12 cellular contexts compared by ENCODE assay signal in genomic region chr7:143256932-143257331, GRCh38. TPM values are rescaled to one million over a fixed set of nuclear protein-coding genes. Genes with fewer than 3 reads are reported as not detected.
DNase-seq lines count a peak whose midpoint lies in the region; ATAC-seq, FAIRE-seq and TF ChIP-seq lines count a peak whose summit lies in the region.
"Had no signal": no experiment of that assay in that cellular context is flagged by ENCODE, and none has a peak within 500 bp of the region (broad histone marks: within the 10 kb centered on the region; RNA-seq: fewer than 3 reads in every experiment).

No MANE protein-coding gene starts in this region.

- in situ Hi-C loops in HepG2 (cut with HindIII; ENCODE audit: extremely low pct_ligation_motif_present, low pct_unique_long_range_greater_than_20kb) = no loop called here

- H3K4me3 ChIP-seq in CD8-positive, alpha-beta T cell (ENCODE audit: low read depth, low read length) = no peak overlapping the region
- H3K4me3 ChIP-seq in stomach = no peak overlapping the region
- no peak overlapping the region for H3K4me3 ChIP-seq in HepG2 (replicated peaks in 1 of 3; ENCODE audit: insufficient read depth in 1 of 3, low read depth in 2 of 3, low read length in 3 of 3)
- H3K4me3 ChIP-seq: lower lobe of right lung had no signal

- H3K4me2 ChIP-seq in HepG2 (ENCODE audit: low read depth, low read length) = no peak overlapping the region

- DNase-seq in CD8-positive, alpha-beta T cell = no peak
- DNase-seq in NAMALWA (ENCODE audit: low spot score) (peak; percentile 56), stomach (no peak), HepG2 (ENCODE audit: low spot score) (no peak), T-helper 2 cell (no peak), progenitor cell of endocrine pancreas (ENCODE audit: low spot score, unreplicated experiment) (no peak)
- DNase-seq: lower lobe of right lung, right cardiac atrium had no signal

- H3K36me3 ChIP-seq in CD8-positive, alpha-beta T cell (ENCODE audit: insufficient read depth, low read length) = no peaks in the 10 kb centered on the region
- H3K36me3 ChIP-seq in stomach = no peaks in the 10 kb centered on the region
- H3K36me3 ChIP-seq in HepG2 (replicated peaks in 1 of 2; ENCODE audit: control insufficient read depth in 1 of 2, insufficient read depth in 2 of 2, low read length in 2 of 2) = no peaks in the 10 kb centered on the region
- H3K36me3 ChIP-seq: lower lobe of right lung had no signal

- H3K4me3 Mint-ChIP-seq in CD8-positive, alpha-beta T cell = no peak overlapping the region
- H3K4me3 Mint-ChIP-seq in progenitor cell of endocrine pancreas (ENCODE audit: low read depth) = no peak overlapping the region

- no peaks in the 10 kb centered on the region for H3K27me3 ChIP-seq in CD8-positive, alpha-beta T cell (ENCODE audit: insufficient read depth, low read length)
- H3K27me3 ChIP-seq in stomach (no peaks in the 10 kb centered on the region), HepG2 (ENCODE audit: control insufficient read depth in 1 of 2, insufficient read depth in 2 of 2, low read length in 2 of 2) (no peaks in the 10 kb centered on the region)

- H3K9ac ChIP-seq in HepG2 (ENCODE audit: insufficient read depth, low read depth, low read length) = no peak overlapping the region

- intact Hi-C loops in CD8-positive, alpha-beta T cell (cut with DNase I, micrococcal nuclease) = no loop called here
- intact Hi-C loops in stomach (cut with DNase I; ENCODE audit: low total_unique reads) = no loop called here
- intact Hi-C loops in HepG2 (cut with micrococcal nuclease; ENCODE audit: unreplicated experiment) = no loop called here

- no peak for ATAC-seq in CD8-positive, alpha-beta T cell
- ATAC-seq in GM19324 (IDR thresholded peaks at IDR 0.05; ENCODE audit: low FRiP score, unreplicated experiment) = peak; percentile 75
- peak; percentile 80 for ATAC-seq in HG02870 (IDR thresholded peaks at IDR 0.05; ENCODE audit: unreplicated experiment)
- no peak for ATAC-seq in HepG2
- ATAC-seq: lower lobe of right lung, right cardiac atrium had no signal

- no peaks in the 10 kb centered on the region for H4K20me1 ChIP-seq in HepG2 (ENCODE audit: insufficient read depth, low read length)

- POLR2A ChIA-PET in CD8-positive, alpha-beta T cell (lab: Charles Lee) = interaction anchor here (0.6 to 1.5 kb wide), 2 partner anchors 12 to 119 kb away, joined by 4 to 5 read pairs; no protein-coding TSS in a partner anchor
- POLR2A ChIA-PET in HepG2 (lab: Yijun Ruan, JAX) = no interaction called here

- H3K9me3 Mint-ChIP-seq in CD8-positive, alpha-beta T cell = peaks cover 18% of the 10 kb centered on the region
- H3K9me3 Mint-ChIP-seq in progenitor cell of endocrine pancreas (ENCODE audit: low read depth) = peaks cover 6% of the 10 kb centered on the region

- no peaks in the 10 kb centered on the region for H3K9me3 ChIP-seq in CD8-positive, alpha-beta T cell (ENCODE audit: low read length)
- H3K9me3 ChIP-seq in stomach (no peaks in the 10 kb centered on the region), HepG2 (ENCODE audit: low read length) (no peaks in the 10 kb centered on the region)
- H3K9me3 ChIP-seq: lower lobe of right lung had no signal

- no peak for TF ChIP-seq RAD21 in HepG2 (CRISPR knock-in tag; IDR thresholded peaks at IDR 0.05)

- no peak for TF ChIP-seq CTCF in CD8-positive, alpha-beta T cell (IDR thresholded peaks at IDR 0.05)
- TF ChIP-seq CTCF in stomach (IDR thresholded peaks at IDR 0.05) (no peak), HepG2 (CRISPR knock-in tag; IDR thresholded peaks at IDR 0.05) (no peak), progenitor cell of endocrine pancreas (IDR thresholded peaks at IDR 0.05; ENCODE audit: unreplicated experiment) (no peak)

- H3K36me3 Mint-ChIP-seq in CD8-positive, alpha-beta T cell = peaks cover 17% of the 10 kb centered on the region
- peaks cover 2% of the 10 kb centered on the region for H3K36me3 Mint-ChIP-seq in progenitor cell of endocrine pancreas (ENCODE audit: insufficient read depth)

- no peak for FAIRE-seq in HepG2 (lab: Jason Lieb, UNC)

- WGBS in stomach, 5 donors = 89 to 94% (median 92%) methylated on average over 4 of the region's 4 CpGs
- WGBS in HepG2 (ENCODE audit: low lambda C conversion rate) = 31% methylated on average over 4 of the region's 4 CpGs

- no peaks in the 10 kb centered on the region for H3K27me3 Mint-ChIP-seq in CD8-positive, alpha-beta T cell (ENCODE audit: low read depth)
- no peaks in the 10 kb centered on the region for H3K27me3 Mint-ChIP-seq in progenitor cell of endocrine pancreas

- H2AFZ ChIP-seq in HepG2 (ENCODE audit: low read length) = no peak overlapping the region

- H3K4me1 Mint-ChIP-seq in CD8-positive, alpha-beta T cell (ENCODE audit: low read depth) = peaks cover 62% of the 10 kb centered on the region
- peaks cover 3% of the 10 kb centered on the region for H3K4me1 Mint-ChIP-seq in progenitor cell of endocrine pancreas (ENCODE audit: low read depth)

- no peaks in the 10 kb centered on the region for H3K79me2 ChIP-seq in HepG2 (ENCODE audit: insufficient read depth, low read length)

- H3K4me1 ChIP-seq in CD8-positive, alpha-beta T cell (ENCODE audit: insufficient read depth, low read length) = peaks cover 25% of the 10 kb centered on the region
- H3K4me1 ChIP-seq in stomach (peaks cover 0 to 26% (median 6%) of the 10 kb centered on the region in 4 donors), HepG2 (ENCODE audit: insufficient read depth, low read length) (peaks cover 17% of the 10 kb centered on the region)

- CTCF ChIA-PET in CD8-positive, alpha-beta T cell (lab: Charles Lee) = interaction anchor here (0.7 to 3.2 kb wide), 5 partner anchors 17 to 151 kb away, joined by 3 to 17 read pairs (median 3); no protein-coding TSS in a partner anchor
- CTCF ChIA-PET in HepG2 (lab: Yijun Ruan, JAX; ENCODE audit: low intra/inter-chr PET ratio, low total read pairs) = no interaction called here

- H3K27ac ChIP-seq in CD8-positive, alpha-beta T cell (ENCODE audit: low read depth, low read length) = no peak overlapping the region
- no peak overlapping the region for H3K27ac ChIP-seq in stomach
- no peak overlapping the region for H3K27ac ChIP-seq in HepG2 (ENCODE audit: extremely low read length, insufficient read depth, low read length)
- H3K27ac ChIP-seq: lower lobe of right lung had no signal

- TF ChIP-seq POLR2A in stomach (IDR thresholded peaks at IDR 0.05) (no peak), HepG2 (IDR thresholded peaks at IDR 0.05; ENCODE audit: insufficient read depth in 1 of 2, low read depth in 2 of 2, low read length in 2 of 2) (no peak)

- no TSS peak for BruUV-seq in HepG2 (replicated peaks; lab: Mats Ljungman, UMichigan)

- H3K27ac Mint-ChIP-seq in CD8-positive, alpha-beta T cell = peak overlapping the region; percentile 67
- H3K27ac Mint-ChIP-seq in progenitor cell of endocrine pancreas = no peak overlapping the region

- TF ChIP-seq EP300 in stomach (IDR thresholded peaks at IDR 0.05) = no peak
- no peak for TF ChIP-seq EP300 in HepG2 (IDR thresholded peaks at IDR 0.05; ENCODE audit: low read depth in 2 of 2, low read length in 2 of 2)
- no peak for TF ChIP-seq EP300 in HepG2 (CRISPR knock-in tag; IDR thresholded peaks at IDR 0.05; ENCODE audit: borderline replicate concordance)

RNA-seq across cellular contexts. Expression of gene GSTK1, which starts 6.3 kb away (rescaled TPM):
- total RNA-seq in CD8-positive, alpha-beta T cell = 100 to 1,000 TPM; 200 to 208 TPM
- 100 to 1,000 TPM in 4 of 5 donors, 10 to 100 TPM in 1; 71.8 to 305 (median 164) TPM for total RNA-seq in stomach
- 100 to 1,000 TPM; 118 to 177 (median 141) TPM for polyA plus RNA-seq in stomach
- 31.5 and 64.6 TPM in 2 replicates for total RNA-seq in HepG2 (2016; rRNA removed; fragmentation: Illumina TruSeq; extraction: Trizol)
- total RNA-seq in HepG2 (2016; cell fraction: cytosol; rRNA removed; fragmentation: Illumina TruSeq; extraction: Trizol; ENCODE audit: low read depth) = 20.3 and 21.6 TPM in 2 replicates
- total RNA-seq in HepG2 (2016; cell fraction: insoluble cytoplasmic fraction; rRNA removed; fragmentation: Illumina TruSeq; extraction: Trizol) = 34.2 and 66.6 TPM in 2 replicates
- total RNA-seq in HepG2 (2016; cell fraction: membrane; rRNA removed; fragmentation: Illumina TruSeq; extraction: Trizol) = 21.6 and 25.7 TPM in 2 replicates
- 76.0 and 84.9 TPM in 2 replicates for total RNA-seq in HepG2 (2016; cell fraction: nucleus; rRNA removed; fragmentation: Illumina TruSeq; extraction: Trizol)
- polyA plus RNA-seq in HepG2 (2011; rRNA removed) = 92.1 and 96.2 TPM in 2 replicates
- 77.4 and 78.9 TPM in 2 replicates for polyA plus RNA-seq in HepG2 (2011; cell fraction: cytosol; rRNA removed)
- 175 and 195 TPM in 2 replicates for polyA plus RNA-seq in HepG2 (2011; cell fraction: nucleus; rRNA removed)
- polyA plus RNA-seq in HepG2 (2012) = 62.6 and 63.0 TPM in 2 replicates
- polyA plus RNA-seq in HepG2 (2016; cell fraction: cytosol; fragmentation: Illumina TruSeq; extraction: Trizol; ENCODE audit: low read depth) = 23.7 and 26.3 TPM in 2 replicates
- polyA plus RNA-seq in HepG2 (2016; cell fraction: insoluble cytoplasmic fraction; fragmentation: Illumina TruSeq; extraction: Trizol; ENCODE audit: low read depth) = 46.1 and 48.6 TPM in 2 replicates
- 24.7 and 25.7 TPM in 2 replicates for polyA plus RNA-seq in HepG2 (2016; cell fraction: membrane; fragmentation: Illumina TruSeq; extraction: Trizol; ENCODE audit: low read depth)
- 199 and 221 TPM in 2 replicates for polyA plus RNA-seq in HepG2 (2016; cell fraction: nucleus; fragmentation: Illumina TruSeq; extraction: Trizol; ENCODE audit: insufficient read depth, low read depth)
- polyA minus RNA-seq in HepG2 (2011; rRNA and poly(A)+ RNA removed; ENCODE audit: low replicate concordance) = 43.6 and 115 TPM in 2 replicates
- 25.3 TPM in 2 replicates for polyA minus RNA-seq in HepG2 (2011; cell fraction: cytosol; rRNA and poly(A)+ RNA removed)
- 32.3 and 47.2 TPM in 2 replicates for polyA minus RNA-seq in HepG2 (2011; cell fraction: nucleus; rRNA and poly(A)+ RNA removed)
- total RNA-seq in progenitor cell of endocrine pancreas = 110 and 114 TPM in 2 replicates

RNA-seq across cellular contexts. Expression of gene TMEM139, which starts 27.8 kb away (rescaled TPM):
- under 1 TPM in 1 of 2 experiments, not detected in 1; 0.24 TPM for total RNA-seq in CD8-positive, alpha-beta T cell
- total RNA-seq in stomach (1 to 10 TPM in 4 of 5 donors, under 1 TPM in 1; 0.89 to 9.6 (median 4.6) TPM), HepG2 (2016; rRNA removed; fragmentation: Illumina TruSeq; extraction: Trizol) (7.8 and 7.9 TPM in 2 replicates), progenitor cell of endocrine pancreas (4.7 and 5.1 TPM in 2 replicates)
- polyA plus RNA-seq in stomach (10 to 100 TPM in 1 of 3 donors, 1 to 10 TPM in 2; 5.3 to 15.3 (median 8.4) TPM), HepG2 (2011; rRNA removed) (13.8 and 14.0 TPM in 2 replicates)
- total RNA-seq in HepG2 (2016; cell fraction: cytosol; rRNA removed; fragmentation: Illumina TruSeq; extraction: Trizol; ENCODE audit: low read depth) = 3.6 and 5.1 TPM in 2 replicates
- 6.2 and 7.5 TPM in 2 replicates for total RNA-seq in HepG2 (2016; cell fraction: insoluble cytoplasmic fraction; rRNA removed; fragmentation: Illumina TruSeq; extraction: Trizol)
- 5.7 and 6.4 TPM in 2 replicates for total RNA-seq in HepG2 (2016; cell fraction: membrane; rRNA removed; fragmentation: Illumina TruSeq; extraction: Trizol)
- total RNA-seq in HepG2 (2016; cell fraction: nucleus; rRNA removed; fragmentation: Illumina TruSeq; extraction: Trizol) = 7.4 and 8.1 TPM in 2 replicates
- polyA plus RNA-seq in HepG2 (2011; cell fraction: cytosol; rRNA removed) = 15.4 and 16.1 TPM in 2 replicates
- 9.9 and 14.3 TPM in 2 replicates for polyA plus RNA-seq in HepG2 (2011; cell fraction: nucleus; rRNA removed)
- 4.0 and 13.4 TPM in 2 replicates for polyA plus RNA-seq in HepG2 (2012)
- 2.7 and 4.4 TPM in 2 replicates for polyA plus RNA-seq in HepG2 (2016; cell fraction: cytosol; fragmentation: Illumina TruSeq; extraction: Trizol; ENCODE audit: low read depth)
- 7.7 and 9.4 TPM in 2 replicates for polyA plus RNA-seq in HepG2 (2016; cell fraction: insoluble cytoplasmic fraction; fragmentation: Illumina TruSeq; extraction: Trizol; ENCODE audit: low read depth)
- 6.6 and 7.0 TPM in 2 replicates for polyA plus RNA-seq in HepG2 (2016; cell fraction: membrane; fragmentation: Illumina TruSeq; extraction: Trizol; ENCODE audit: low read depth)
- polyA plus RNA-seq in HepG2 (2016; cell fraction: nucleus; fragmentation: Illumina TruSeq; extraction: Trizol; ENCODE audit: insufficient read depth, low read depth) = 8.5 and 10.4 TPM in 2 replicates
- 7.2 and 31.8 TPM in 2 replicates for polyA minus RNA-seq in HepG2 (2011; rRNA and poly(A)+ RNA removed; ENCODE audit: low replicate concordance)
- 4.9 and 5.5 TPM in 2 replicates for polyA minus RNA-seq in HepG2 (2011; cell fraction: cytosol; rRNA and poly(A)+ RNA removed)
- 6.5 and 9.0 TPM in 2 replicates for polyA minus RNA-seq in HepG2 (2011; cell fraction: nucleus; rRNA and poly(A)+ RNA removed)

RNA-seq across cellular contexts. Expression of gene CASP2, which starts 31.2 kb away (rescaled TPM):
- 10 to 100 TPM; 16.0 to 19.1 TPM for total RNA-seq in CD8-positive, alpha-beta T cell
- total RNA-seq in stomach (10 to 100 TPM; 10.5 to 27.7 (median 22.0) TPM), HepG2 (2016; rRNA removed; fragmentation: Illumina TruSeq; extraction: Trizol) (13.7 and 21.2 TPM in 2 replicates), progenitor cell of endocrine pancreas (65.5 and 68.9 TPM in 2 replicates)
- polyA plus RNA-seq in stomach (1 to 10 TPM; 4.6 to 7.0 (median 5.0) TPM), HepG2 (2011; rRNA removed) (9.0 and 10.2 TPM in 2 replicates)
- total RNA-seq in HepG2 (2016; cell fraction: cytosol; rRNA removed; fragmentation: Illumina TruSeq; extraction: Trizol; ENCODE audit: low read depth) = 2.6 and 5.7 TPM in 2 replicates
- total RNA-seq in HepG2 (2016; cell fraction: insoluble cytoplasmic fraction; rRNA removed; fragmentation: Illumina TruSeq; extraction: Trizol) = 13.6 and 24.5 TPM in 2 replicates
- 6.8 and 7.8 TPM in 2 replicates for total RNA-seq in HepG2 (2016; cell fraction: membrane; rRNA removed; fragmentation: Illumina TruSeq; extraction: Trizol)
- 18.2 and 18.9 TPM in 2 replicates for total RNA-seq in HepG2 (2016; cell fraction: nucleus; rRNA removed; fragmentation: Illumina TruSeq; extraction: Trizol)
- polyA plus RNA-seq in HepG2 (2011; cell fraction: cytosol; rRNA removed) = 5.0 and 6.7 TPM in 2 replicates
- 17.0 and 18.3 TPM in 2 replicates for polyA plus RNA-seq in HepG2 (2011; cell fraction: nucleus; rRNA removed)
- 6.2 and 7.5 TPM in 2 replicates for polyA plus RNA-seq in HepG2 (2012)
- polyA plus RNA-seq in HepG2 (2016; cell fraction: cytosol; fragmentation: Illumina TruSeq; extraction: Trizol; ENCODE audit: low read depth) = 1.1 and 1.3 TPM in 2 replicates
- 15.7 and 18.6 TPM in 2 replicates for polyA plus RNA-seq in HepG2 (2016; cell fraction: insoluble cytoplasmic fraction; fragmentation: Illumina TruSeq; extraction: Trizol; ENCODE audit: low read depth)
- 4.5 and 4.8 TPM in 2 replicates for polyA plus RNA-seq in HepG2 (2016; cell fraction: membrane; fragmentation: Illumina TruSeq; extraction: Trizol; ENCODE audit: low read depth)
- 28.4 and 33.3 TPM in 2 replicates for polyA plus RNA-seq in HepG2 (2016; cell fraction: nucleus; fragmentation: Illumina TruSeq; extraction: Trizol; ENCODE audit: insufficient read depth, low read depth)
- polyA minus RNA-seq in HepG2 (2011; rRNA and poly(A)+ RNA removed; ENCODE audit: low replicate concordance) = 40.0 and 127 TPM in 2 replicates
- 9.3 and 18.6 TPM in 2 replicates for polyA minus RNA-seq in HepG2 (2011; cell fraction: cytosol; rRNA and poly(A)+ RNA removed)
- 23.6 and 23.9 TPM in 2 replicates for polyA minus RNA-seq in HepG2 (2011; cell fraction: nucleus; rRNA and poly(A)+ RNA removed)

RNA-seq across cellular contexts. Expression of gene TAS2R40, which starts 35.1 kb away (rescaled TPM):
- total RNA-seq in CD8-positive, alpha-beta T cell = not detected
- total RNA-seq in stomach = not detected
- not detected for polyA plus RNA-seq in stomach
- not detected in 2 replicates for total RNA-seq in HepG2 (2016; rRNA removed; fragmentation: Illumina TruSeq; extraction: Trizol)
- total RNA-seq in HepG2 (2016; cell fraction: cytosol; rRNA removed; fragmentation: Illumina TruSeq; extraction: Trizol; ENCODE audit: low read depth) = not detected in 2 replicates
- total RNA-seq in HepG2 (2016; cell fraction: insoluble cytoplasmic fraction; rRNA removed; fragmentation: Illumina TruSeq; extraction: Trizol) = not detected in 2 replicates
- not detected in 2 replicates for total RNA-seq in HepG2 (2016; cell fraction: membrane; rRNA removed; fragmentation: Illumina TruSeq; extraction: Trizol)
- not detected in 2 replicates for total RNA-seq in HepG2 (2016; cell fraction: nucleus; rRNA removed; fragmentation: Illumina TruSeq; extraction: Trizol)
- polyA plus RNA-seq in HepG2 (2011; rRNA removed) = not detected in 2 replicates
- polyA plus RNA-seq in HepG2 (2011; cell fraction: cytosol; rRNA removed) = not detected in 2 replicates
- polyA plus RNA-seq in HepG2 (2011; cell fraction: nucleus; rRNA removed) = not detected in 2 replicates
- polyA plus RNA-seq in HepG2 (2012) = not detected in 2 replicates
- not detected in 2 replicates for polyA plus RNA-seq in HepG2 (2016; cell fraction: cytosol; fragmentation: Illumina TruSeq; extraction: Trizol; ENCODE audit: low read depth)
- not detected in 2 replicates for polyA plus RNA-seq in HepG2 (2016; cell fraction: insoluble cytoplasmic fraction; fragmentation: Illumina TruSeq; extraction: Trizol; ENCODE audit: low read depth)
- not detected in 2 replicates for polyA plus RNA-seq in HepG2 (2016; cell fraction: membrane; fragmentation: Illumina TruSeq; extraction: Trizol; ENCODE audit: low read depth)
- not detected in 2 replicates for polyA plus RNA-seq in HepG2 (2016; cell fraction: nucleus; fragmentation: Illumina TruSeq; extraction: Trizol; ENCODE audit: insufficient read depth, low read depth)
- not detected in 2 replicates for polyA minus RNA-seq in HepG2 (2011; rRNA and poly(A)+ RNA removed; ENCODE audit: low replicate concordance)
- polyA minus RNA-seq in HepG2 (2011; cell fraction: cytosol; rRNA and poly(A)+ RNA removed) = not detected in 2 replicates
- not detected in 2 replicates for polyA minus RNA-seq in HepG2 (2011; cell fraction: nucleus; rRNA and poly(A)+ RNA removed)
- not detected in 2 replicates for total RNA-seq in progenitor cell of endocrine pancreas
- total RNA-seq: bronchial epithelial cell, lower lobe of right lung, PC-3, right cardiac atrium had no signal
- polyA plus RNA-seq: right cardiac atrium had no signal

RNA-seq across cellular contexts. Expression of gene CLCN1, which starts 59.0 kb away (rescaled TPM):
- not detected for total RNA-seq in CD8-positive, alpha-beta T cell
- not detected for total RNA-seq in stomach
- under 1 TPM in 1 of 3 donors, not detected in 2; 0.28 TPM for polyA plus RNA-seq in stomach
- total RNA-seq in HepG2 (2016; rRNA removed; fragmentation: Illumina TruSeq; extraction: Trizol) = not detected in 2 replicates
- total RNA-seq in HepG2 (2016; cell fraction: cytosol; rRNA removed; fragmentation: Illumina TruSeq; extraction: Trizol; ENCODE audit: low read depth) = not detected in 2 replicates
- not detected in 2 replicates for total RNA-seq in HepG2 (2016; cell fraction: insoluble cytoplasmic fraction; rRNA removed; fragmentation: Illumina TruSeq; extraction: Trizol)
- total RNA-seq in HepG2 (2016; cell fraction: membrane; rRNA removed; fragmentation: Illumina TruSeq; extraction: Trizol) = not detected in 2 replicates
- total RNA-seq in HepG2 (2016; cell fraction: nucleus; rRNA removed; fragmentation: Illumina TruSeq; extraction: Trizol) = not detected in 2 replicates
- 0.01 TPM in 1 of 2 replicates, not detected in the other for polyA plus RNA-seq in HepG2 (2011; rRNA removed)
- not detected in 2 replicates for polyA plus RNA-seq in HepG2 (2011; cell fraction: cytosol; rRNA removed)
- polyA plus RNA-seq in HepG2 (2011; cell fraction: nucleus; rRNA removed) = not detected in 2 replicates
- polyA plus RNA-seq in HepG2 (2012) = not detected in 2 replicates
- not detected in 2 replicates for polyA plus RNA-seq in HepG2 (2016; cell fraction: cytosol; fragmentation: Illumina TruSeq; extraction: Trizol; ENCODE audit: low read depth)
- polyA plus RNA-seq in HepG2 (2016; cell fraction: insoluble cytoplasmic fraction; fragmentation: Illumina TruSeq; extraction: Trizol; ENCODE audit: low read depth) = not detected in 2 replicates
- polyA plus RNA-seq in HepG2 (2016; cell fraction: membrane; fragmentation: Illumina TruSeq; extraction: Trizol; ENCODE audit: low read depth) = not detected in 2 replicates
- polyA plus RNA-seq in HepG2 (2016; cell fraction: nucleus; fragmentation: Illumina TruSeq; extraction: Trizol; ENCODE audit: insufficient read depth, low read depth) = not detected in 2 replicates
- 0.07 TPM in 1 of 2 replicates, not detected in the other for polyA minus RNA-seq in HepG2 (2011; rRNA and poly(A)+ RNA removed; ENCODE audit: low replicate concordance)
- not detected in 2 replicates for polyA minus RNA-seq in HepG2 (2011; cell fraction: cytosol; rRNA and poly(A)+ RNA removed)
- polyA minus RNA-seq in HepG2 (2011; cell fraction: nucleus; rRNA and poly(A)+ RNA removed) = not detected in 2 replicates
- total RNA-seq in progenitor cell of endocrine pancreas = 0.09 and 0.14 TPM in 2 replicates
- total RNA-seq: lower lobe of right lung, right cardiac atrium had no signal
- polyA plus RNA-seq: right cardiac atrium had no signal

Comparison
In these comparisons a context has a peak if more than half of its experiments do, and no peak if none do; other contexts are left out.
1. ATAC-seq: peak in GM19324 (single experiment) and HG02870 (single experiment); none in CD8-positive, alpha-beta T cell (single experiment) and HepG2 (single experiment).